ENCODE assay signal across 8 cellular contexts in genomic region chr17:44199553-44200477, GRCh38. TPM values are rescaled to one million over a fixed set of nuclear protein-coding genes. Genes with fewer than 3 reads are reported as not detected.
DNase-seq lines count a peak whose midpoint lies in the region; ATAC-seq and TF ChIP-seq lines count a peak whose summit lies in the region.

Gene ATXN7L3, minus strand, starts transcription at chr17:44199884. Its CDS starts 1,814 bp downstream, at chr17:44198070.

- H3K27me3 ChIP-seq in right atrium auricular region (no peaks in the 10 kb centered on the region), uterus (no peaks in the 10 kb centered on the region)

- H3K27ac ChIP-seq in right atrium auricular region: peak within 1 kb of the TSS; percentile 94 to 99
- H3K27ac ChIP-seq in uterus: peak within 1 kb of the TSS; percentile 98 to 99

- peaks cover 24% of the 10 kb centered on the region for H3K36me3 ChIP-seq in right atrium auricular region
- H3K36me3 ChIP-seq in uterus: no peaks in the 10 kb centered on the region

- H3K4me1 ChIP-seq in right atrium auricular region (peaks cover 0 to 47% of the 10 kb centered on the region in 2 donors), uterus (peaks cover 0 to 14% of the 10 kb centered on the region in 2 donors)

- intact Hi-C loops in T-helper 2 cell treated with Interferon-gamma antibody and Interleukin-4, amounts not matched to agents 100 ng/mL and 5 ng/mL, for 36 hours (cut with micrococcal nuclease): loop anchor here (1.0 to 5.0 kb wide), 6 partner anchors 10 to 145 kb away; partner anchors contain the start of genes GRN, HROB and TMUB2
- intact Hi-C loops in uterus (cut with DNase I; ENCODE audit: low total_unique reads): no loop called here

- TF ChIP-seq CTCF in right atrium auricular region (IDR thresholded peaks at IDR 0.05) (no peak), uterus (IDR thresholded peaks at IDR 0.05) (peak in 2 of 4 experiments; percentile 8 to 13)

- peak; percentile 73 for ATAC-seq in GM18498 (IDR thresholded peaks at IDR 0.05; ENCODE audit: unreplicated experiment)
- peak; percentile 55 for ATAC-seq in HG02938 (IDR thresholded peaks at IDR 0.05; ENCODE audit: unreplicated experiment)

- H3K9me3 ChIP-seq in right atrium auricular region (no peaks in the 10 kb centered on the region), uterus (no peaks in the 10 kb centered on the region)

- peak in 1 of 2 donors; percentile 28 for TF ChIP-seq POLR2A in uterus (IDR thresholded peaks at IDR 0.05)

- H3K4me3 ChIP-seq in right atrium auricular region: peak within 1 kb of the TSS; percentile 81 to 94
- peak within 1 kb of the TSS; percentile 58 to 70 for H3K4me3 ChIP-seq in uterus

- DNase-seq in NCI-H1930 (lab: John Stamatoyannopoulos, UW) (peak; percentile 94 to 96), anterior cingulate cortex (lab: John Stamatoyannopoulos, UW) (peak; percentile 33 to 98 (median 95)), right atrium auricular region (ENCODE audit: low spot score) (peak; percentile 98), putamen (ENCODE audit: low spot score) (peak; percentile 96), uterus (peak; percentile 99 to 100)

RNA-seq across cellular contexts. Expression of gene ATXN7L3, which starts in this region (rescaled TPM):
- 116 TPM in 2 replicates for total RNA-seq in T-helper 2 cell treated with Interferon-gamma antibody and Interleukin-4, amounts not matched to agents 100 ng/mL and 5 ng/mL, for 36 hours
- total RNA-seq in right atrium auricular region (10 to 100 TPM; 24.5 to 38.9 TPM), uterus (10 to 100 TPM in 3 of 4 donors, 1 to 10 TPM in 1; 4.6 to 98.4 (median 36.2) TPM)

Comparison
In these comparisons a context has a peak if more than half of its experiments do, and no peak if none do; other contexts are left out.
1. Peak in every context shown above with its lines: DNase-seq, ATAC-seq, H3K4me3 ChIP-seq and H3K27ac ChIP-seq.